In genomic region chr1:16774773-16775172, GRCh38 we compare ENCODE assay signal across 2 cellular contexts. TPM values are rescaled to one million over a fixed set of nuclear protein-coding genes. Genes with fewer than 3 reads are reported as not detected.
"Had no signal": no experiment of that assay in that cellular context is flagged by ENCODE, and none has a peak within 500 bp of the region (broad histone marks: within the 10 kb centered on the region; RNA-seq: fewer than 3 reads in every experiment).

No MANE protein-coding gene starts in this region.

RNA-seq across cellular contexts. Expression of gene RNU1-4, which starts 34.5 kb away (rescaled TPM):
- total RNA-seq: fibroblast of villous mesenchyme had no signal
- polyA plus RNA-seq: fibroblast of lung had no signal
